Comparison of ENCODE assay signal across 8 cellular contexts in the genomic region with DNA sequence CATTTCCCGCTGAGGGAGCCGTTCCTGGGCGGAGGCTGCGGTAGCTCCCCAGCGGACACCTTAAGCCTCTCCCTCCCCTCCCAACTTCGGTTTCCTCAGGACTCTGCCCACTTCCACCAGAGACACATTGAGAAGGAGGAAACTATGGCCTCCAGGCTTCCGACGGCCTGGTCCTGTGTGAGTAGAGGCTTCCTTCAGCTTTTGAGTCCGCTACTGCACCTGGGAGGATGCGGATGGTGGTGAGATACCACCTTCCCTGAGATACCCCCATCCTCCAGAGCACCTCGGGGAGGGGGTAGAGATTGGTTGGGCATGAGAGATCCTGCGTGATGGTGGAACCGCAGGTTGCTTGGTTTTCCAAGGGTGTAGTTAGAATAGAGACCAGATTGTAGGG. TPM values are rescaled to one million over a fixed set of nuclear protein-coding genes. Genes with fewer than 3 reads are reported as not detected.
A peak's percentile ranks its signal among the peaks of the same experiment; 100 is the strongest.
DNase-seq lines count a peak whose midpoint lies in the region; ATAC-seq and TF ChIP-seq lines count a peak whose summit lies in the region.

No MANE protein-coding gene starts in this region.

- H3K4me1 Mint-ChIP-seq in CD4-positive, alpha-beta T cell (ENCODE audit: low read depth): peaks cover 23% of the 10 kb centered on the region
- peaks cover 20 to 22% of the 10 kb centered on the region in 2 donors for H3K4me1 Mint-ChIP-seq in natural killer cell treated with Interleukin-12 subunit alpha and Interleukin-12 subunit beta and Interleukin-15 and Interleukin-18, amount 100 ng/mL, for 72 hours (ENCODE audit: low read depth in 2 of 2)

- peak overlapping the region; percentile 100 for H3K27ac Mint-ChIP-seq in CD4-positive, alpha-beta T cell
- peak overlapping the region; percentile 99 to 100 for H3K27ac Mint-ChIP-seq in natural killer cell treated with Interleukin-12 subunit alpha and Interleukin-12 subunit beta and Interleukin-15 and Interleukin-18, amount 100 ng/mL, for 72 hours

- no peak for ATAC-seq in CD4-positive, alpha-beta T cell (ENCODE audit: poor library complexity)
- no peak for ATAC-seq in natural killer cell treated with Interleukin-12 subunit alpha and Interleukin-12 subunit beta and Interleukin-15 and Interleukin-18, amount 100 ng/mL, for 72 hours
- no peak for ATAC-seq in HG03108 (IDR thresholded peaks at IDR 0.05; ENCODE audit: unreplicated experiment)
- no peak for ATAC-seq in GM18861 (IDR thresholded peaks at IDR 0.05; ENCODE audit: unreplicated experiment)
- ATAC-seq in HG02970 (IDR thresholded peaks at IDR 0.05; ENCODE audit: low FRiP score, unreplicated experiment): no peak
- ATAC-seq in HG02981 (IDR thresholded peaks at IDR 0.05; ENCODE audit: unreplicated experiment): no peak

- H3K4me3 ChIP-seq in LNCaP clone FGC (ENCODE audit: low read depth, low read length): peak overlapping the region; percentile 76

- H3K27me3 ChIP-seq in CD4-positive, alpha-beta T cell (ENCODE audit: control insufficient read depth, insufficient read depth, low read length): no peaks in the 10 kb centered on the region

- H3K27me3 Mint-ChIP-seq in CD4-positive, alpha-beta T cell: no peaks in the 10 kb centered on the region
- H3K27me3 Mint-ChIP-seq in natural killer cell treated with Interleukin-12 subunit alpha and Interleukin-12 subunit beta and Interleukin-15 and Interleukin-18, amount 100 ng/mL, for 72 hours: no peaks in the 10 kb centered on the region

- CTCF ChIA-PET in CD4-positive, alpha-beta T cell (lab: Charles Lee): no interaction called here

- TF ChIP-seq CTCF in CD4-positive, alpha-beta T cell (IDR thresholded peaks at IDR 0.05): no peak
- no peak for TF ChIP-seq CTCF in LNCaP clone FGC (IDR thresholded peaks at IDR 0.05; ENCODE audit: control insufficient read depth, extremely low read depth, insufficient read depth)

- H3K9me3 Mint-ChIP-seq in CD4-positive, alpha-beta T cell: peaks cover 15% of the 10 kb centered on the region
- peaks cover 14% of the 10 kb centered on the region for H3K9me3 Mint-ChIP-seq in natural killer cell treated with Interleukin-12 subunit alpha and Interleukin-12 subunit beta and Interleukin-15 and Interleukin-18, amount 100 ng/mL, for 72 hours

- DNase-seq in CD4-positive, alpha-beta T cell: peak in 1 of 10 experiments; percentile 33
- no peak for DNase-seq in LNCaP clone FGC (ENCODE audit: low read depth)
- DNase-seq in natural killer cell treated with Interleukin-12 subunit alpha and Interleukin-12 subunit beta and Interleukin-15 and Interleukin-18, amount 100 ng/mL, for 72 hours (ENCODE audit: low spot score): no peak

- peaks cover 92% of the 10 kb centered on the region for H3K36me3 Mint-ChIP-seq in CD4-positive, alpha-beta T cell (ENCODE audit: low read depth)
- peaks cover 57% of the 10 kb centered on the region for H3K36me3 Mint-ChIP-seq in natural killer cell treated with Interleukin-12 subunit alpha and Interleukin-12 subunit beta and Interleukin-15 and Interleukin-18, amount 100 ng/mL, for 72 hours

- POLR2A ChIA-PET in CD4-positive, alpha-beta T cell (lab: Charles Lee): interaction anchor here (0.7 to 2.8 kb wide), 44 partner anchors 9 to 993 kb away, joined by 3 to 32 read pairs (median 5); a partner anchor contains a TSS

- H3K9me3 ChIP-seq in CD4-positive, alpha-beta T cell (ENCODE audit: control insufficient read depth, low read length): peaks cover 75% of the 10 kb centered on the region

- peak overlapping the region; percentile 97 for H3K4me3 Mint-ChIP-seq in CD4-positive, alpha-beta T cell
- peak overlapping the region; percentile 99 for H3K4me3 Mint-ChIP-seq in natural killer cell treated with Interleukin-12 subunit alpha and Interleukin-12 subunit beta and Interleukin-15 and Interleukin-18, amount 100 ng/mL, for 72 hours

- peak overlapping the region; percentile 99 for H3K27ac ChIP-seq in CD4-positive, alpha-beta T cell (ENCODE audit: low read depth, low read length)
- peak overlapping the region; percentile 98 for H3K27ac ChIP-seq in cingulate gyrus (ENCODE audit: low read depth, low read length)

- intact Hi-C loops in CD4-positive, alpha-beta T cell (cut with DNase I, micrococcal nuclease): loop anchor here (1.0 to 5.0 kb wide), 6 partner anchors 87 to 218 kb away; a partner anchor contains a TSS

RNA-seq across cellular contexts. Expression of a gene that starts 1.0 kb away (rescaled TPM):
- total RNA-seq in CD4-positive, alpha-beta T cell: 10 to 100 TPM; 51.0 to 51.4 TPM
- 10 to 100 TPM; 20.4 to 31.7 TPM for total RNA-seq in natural killer cell treated with Interleukin-12 subunit alpha and Interleukin-12 subunit beta and Interleukin-15 and Interleukin-18, amount 100 ng/mL, for 72 hours

RNA-seq across cellular contexts. Expression of a gene that starts 33.2 kb away (rescaled TPM):
- total RNA-seq in CD4-positive, alpha-beta T cell: 10 to 100 TPM; 15.0 to 16.9 TPM
- total RNA-seq in natural killer cell treated with Interleukin-12 subunit alpha and Interleukin-12 subunit beta and Interleukin-15 and Interleukin-18, amount 100 ng/mL, for 72 hours: 1 to 10 TPM; 2.7 to 7.3 TPM

RNA-seq across cellular contexts. Expression of a gene that starts 44.9 kb away (rescaled TPM):
- 1 to 10 TPM; 6.3 to 7.2 TPM for total RNA-seq in CD4-positive, alpha-beta T cell
- total RNA-seq in natural killer cell treated with Interleukin-12 subunit alpha and Interleukin-12 subunit beta and Interleukin-15 and Interleukin-18, amount 100 ng/mL, for 72 hours: 10 to 100 TPM; 40.9 to 48.2 TPM

Comparison
In these comparisons a context has a peak if more than half of its experiments do, and no peak if none do; other contexts are left out.
1. RNA of a gene that starts 44.9 kb away (total RNA-seq): 40.9 to 48.2 TPM in natural killer cell treated with Interleukin-12 subunit alpha and Interleukin-12 subunit beta and Interleukin-15 and Interleukin-18, amount 100 ng/mL, for 72 hours; 6.3 to 7.2 TPM in CD4-positive, alpha-beta T cell; every median in the first group is over 4 times any median in the second.